Comparison of ENCODE assay signal across 7 cellular contexts in the genomic region with DNA sequence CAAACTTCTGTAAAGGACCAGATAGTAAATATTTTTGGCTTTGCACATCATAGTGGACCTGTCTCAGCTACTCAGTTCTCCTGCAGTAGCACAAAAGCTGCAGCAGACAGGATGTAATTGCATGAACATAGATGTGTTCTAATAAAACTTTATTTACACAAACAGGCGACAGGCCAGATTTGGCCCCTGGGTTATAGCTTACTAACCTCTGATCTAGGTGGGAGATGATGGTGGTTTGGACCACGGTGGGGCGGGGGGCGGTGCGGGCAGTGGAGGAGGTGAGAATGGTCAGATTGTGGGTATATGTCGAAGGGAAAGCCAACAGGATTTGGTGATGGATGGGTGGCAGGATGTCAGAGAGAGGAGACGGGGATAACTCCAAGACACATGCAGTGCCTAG.
"Had no signal": no experiment of that assay in that cellular context is flagged by ENCODE, and none has a peak within 500 bp of the region (broad histone marks: within the 10 kb centered on the region; RNA-seq: fewer than 3 reads in every experiment).

No MANE protein-coding gene starts in this region.

- H3K27ac ChIP-seq: KMS-11 had no signal

- H3K9ac ChIP-seq: KMS-11 had no signal

- FAIRE-seq: H1, H54 had no signal

- H3K4me3 ChIP-seq: GM23338 had no signal

- H3K4me2 ChIP-seq: GM23338, KMS-11 had no signal

- H2AFZ ChIP-seq: GM23338 had no signal

- DNase-seq: H9, HCEC 1CT, KBM-7 had no signal

- ATAC-seq: GM23338 had no signal
